ENCODE assay signal across 38 cellular contexts in genomic region chr5:178595145-178595544, GRCh38. TPM values are rescaled to one million over a fixed set of nuclear protein-coding genes. Genes with fewer than 3 reads are reported as not detected.
"Had no signal": no experiment of that assay in that cellular context is flagged by ENCODE, and none has a peak within 500 bp of the region (broad histone marks: within the 10 kb centered on the region; RNA-seq: fewer than 3 reads in every experiment).

No MANE protein-coding gene starts in this region.

- ATAC-seq: activated naive CD8-positive, alpha-beta T cell treated with anti-CD3 and anti-CD28 coated beads, Interleukin-2, amount 50 U/mL, for 24 hours; activated T-cell treated with anti-CD3 and anti-CD28 coated beads, Interleukin-2, amount 50 U/mL, for 4 hours; Right ventricle myocardium inferior; SK-N-SH treated with all-trans-retinoic acid at 6 μM for 48 hours; T-cell had no signal

- H2AFZ ChIP-seq: PC-9 had no signal

- H3K4me3 ChIP-seq: PC-9 had no signal

- H3K27me3 ChIP-seq: brain microvascular endothelial cell had no signal

- DNase-seq: activated B cell treated with CpG ODN at 0.5 μM for 24 hours; activated CD4-positive, alpha-beta memory T cell treated with anti-CD3 and anti-CD28 coated beads for 36 hours; activated CD4-positive, alpha-beta T cell treated with anti-CD3 and anti-CD28 coated beads for 4 hours; activated CD4-positive, alpha-beta T cell treated with anti-CD3 and anti-CD28 coated beads, Interleukin-2, amount 50 U/mL, for 1 hour; activated CD4-positive, CD25-positive, alpha-beta regulatory T cell treated with anti-CD3 and anti-CD28 coated beads, Interleukin-2, amount 50 U/mL, for 72 hours; activated CD8-positive, alpha-beta memory T cell treated with anti-CD3 and anti-CD28 coated beads, Interleukin-2, amount 50 U/mL, for 4 hours; activated effector memory CD4-positive, alpha-beta T cell treated with Interleukin-2 at 50 U/mL for 16 hours; activated naive CD4-positive, alpha-beta T cell treated with anti-CD3 and anti-CD28 coated beads, Interleukin-2, amount 10 ng/mL, durations not matched to agents 7 days and 5 days; activated naive CD8-positive, alpha-beta T cell treated with anti-CD3 and anti-CD28 coated beads, Interleukin-2, amount 50 U/mL, for 24 hours; activated T-cell treated with anti-CD3 and anti-CD28 coated beads for 4 hours; activated T-cell treated with anti-CD3 and anti-CD28 coated beads, Interleukin-2, amount 50 U/mL, for 4 hours; amniotic stem cell; aorta; brain microvascular endothelial cell; central memory CD4-positive, alpha-beta T cell; Karpas-422; KBM-7; MM.1S; MV-4-11; NCI-H1092; NCI-H1417 treated with DMSO at 0.1 percent for 48 hours; NCI-H187 treated with DMSO at 0.1 percent for 48 hours; NCI-H2081 treated with DMSO at 0.1 percent for 48 hours; NCI-H226; NCI-H446 treated with DMSO at 0.1 percent for 48 hours; NCI-H524; PC-9; SIG-M5; T-cell; T-helper 2 cell; T-helper 9 cell had no signal

- H3K27ac ChIP-seq: brain microvascular endothelial cell, PC-9, RWPE1, VCaP had no signal

- H3K4me2 ChIP-seq: PC-9 had no signal

- FAIRE-seq: RCC 7860 had no signal

RNA-seq across cellular contexts. Expression of gene COL23A1, which starts 5.0 kb away (rescaled TPM):
- total RNA-seq: activated B cell treated with CpG ODN at 0.5 μM for 24 hours; activated T-cell treated with anti-CD3 and anti-CD28 coated beads, Interleukin-2, amount 50 U/mL, for 4 hours; activated T-helper 1 cell treated with anti-CD3 and anti-CD28 coated beads, Interleukin-12 subunit alpha, Interleukin-12 subunit beta, Interleukin-2, Interleukin-4 antibody, amounts not matched to agents 30 ng/mL and 10 ng/mL and 1 ng/mL, durations not matched to agents 14 hours and 24 hours and 36 hours; PC-9; SK-MEL-5 had no signal
